In the genomic region with DNA sequence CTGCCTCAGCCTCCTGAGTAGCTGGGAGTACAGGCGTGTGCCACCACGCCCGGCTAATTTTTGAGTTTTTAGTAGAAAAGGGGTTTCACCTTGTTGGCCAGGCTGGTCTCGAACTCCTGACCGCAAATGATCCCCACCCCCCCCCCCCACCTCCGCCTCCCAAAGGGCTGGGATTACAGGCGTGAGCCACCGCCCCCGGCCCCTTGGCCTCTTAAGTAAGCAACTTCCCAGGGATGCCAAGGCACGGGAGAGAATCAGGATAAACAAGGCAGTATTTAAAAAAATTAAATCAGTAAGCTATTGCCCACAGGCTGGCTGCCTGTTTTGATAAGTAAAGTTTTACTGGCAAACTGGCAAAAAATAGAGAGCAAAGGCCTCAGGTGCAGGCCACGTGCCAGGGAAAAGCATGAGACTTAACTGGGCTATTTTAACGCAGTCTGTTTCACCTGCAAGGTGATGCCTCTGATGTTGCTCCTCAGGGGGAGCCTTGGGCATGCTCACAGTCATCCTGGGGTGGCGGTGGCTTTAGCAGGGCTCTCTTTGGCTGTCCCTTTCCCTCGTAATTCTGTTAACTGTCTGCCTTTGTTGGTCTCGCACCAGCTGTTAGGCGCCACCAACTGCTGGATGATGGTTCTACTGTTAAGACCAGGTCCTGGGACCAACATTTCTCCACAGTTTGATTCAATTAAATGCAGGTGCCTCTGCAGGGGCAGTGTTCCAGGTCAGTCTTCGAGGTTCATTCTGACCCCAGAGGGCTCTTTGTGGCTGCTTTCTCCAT, we compare ENCODE assay signal across 8 cellular contexts. TPM values are rescaled to one million over a fixed set of nuclear protein-coding genes. Genes with fewer than 3 reads are reported as not detected.
DNase-seq lines count a peak whose midpoint lies in the region; ATAC-seq, FAIRE-seq and TF ChIP-seq lines count a peak whose summit lies in the region.

No MANE protein-coding gene starts in this region.

- H4K20me1 ChIP-seq in endothelial cell of umbilical vein (replicated peaks; ENCODE audit: control insufficient read depth, extremely low read depth, insufficient read depth, low read length), result no peaks in the 10 kb centered on the region

- peak; percentile 78 for FAIRE-seq in endothelial cell of umbilical vein (lab: Jason Lieb, UNC)

- no TSS peak for BruUV-seq in endothelial cell of umbilical vein (replicated peaks; lab: Mats Ljungman, UMichigan)

- no peak overlapping the region for H3K4me2 ChIP-seq in endothelial cell of umbilical vein (ENCODE audit: insufficient read depth, low read length)

- no peaks in the 10 kb centered on the region for H3K9me3 ChIP-seq in CD4-positive, alpha-beta memory T cell (ENCODE audit: control insufficient read depth in 1 of 2, low read length in 2 of 2)
- H3K9me3 ChIP-seq in endothelial cell of umbilical vein (replicated peaks; ENCODE audit: control insufficient read depth, insufficient read depth, low read length), result no peaks in the 10 kb centered on the region

- no peaks in the 10 kb centered on the region for H3K36me3 ChIP-seq in CD4-positive, alpha-beta memory T cell (ENCODE audit: insufficient read depth, low read length)
- H3K36me3 ChIP-seq in endothelial cell of umbilical vein (ENCODE audit: control insufficient read depth in 2 of 2, extremely low read depth in 1 of 2, insufficient read depth in 2 of 2, low read length in 2 of 2), result no peaks in the 10 kb centered on the region

- H3K79me2 ChIP-seq in endothelial cell of umbilical vein (ENCODE audit: control insufficient read depth, insufficient read depth, low read length), result no peaks in the 10 kb centered on the region

- in situ Hi-C loops in SK-MEL-5 (cut with HindIII; ENCODE audit: low pct_unique_long_range_greater_than_20kb, low sequenced_read_pairs), result no loop called here

- H3K27ac Mint-ChIP-seq in CD4-positive, alpha-beta memory T cell, result peak overlapping the region in 4 of 7 donors; percentile 53 to 74 (median 58)
- H3K27ac Mint-ChIP-seq in naive B cell, result peak overlapping the region in 1 of 6 donors; percentile 54

- no peak for DNase-seq in CD4-positive, alpha-beta memory T cell
- DNase-seq in HuH-7 (ENCODE audit: low spot score), result peak; percentile 59
- peak; percentile 59 for DNase-seq in SK-MEL-5 (ENCODE audit: low read depth, low spot score)
- peak; percentile 43 for DNase-seq in endothelial cell of umbilical vein (ENCODE audit: low read depth, low spot score)
- DNase-seq in naive B cell, result no peak
- no peak for DNase-seq in NCI-H1105 treated with DMSO at 0.1 percent for 48 hours (lab: John Stamatoyannopoulos, UW)

- H3K4me3 Mint-ChIP-seq in CD4-positive, alpha-beta memory T cell, result peak overlapping the region; percentile 24 to 80 (median 70)
- peak overlapping the region; percentile 74 to 95 (median 87) for H3K4me3 Mint-ChIP-seq in naive B cell

- TF ChIP-seq CTCF in endothelial cell of umbilical vein (IDR thresholded peaks at IDR 0.05; ENCODE audit: extremely low read depth in 1 of 2, insufficient read depth in 1 of 2, low read depth in 1 of 2, low read length in 2 of 2), result peak; percentile 18 to 39

- POLR2A ChIA-PET in CD4-positive, alpha-beta memory T cell (lab: Charles Lee; ENCODE audit: partially characterized antibody), result interaction anchor here (1.5 to 2.5 kb wide), 2 partner anchors 19 to 21 kb away, joined by 4 to 7 read pairs; partner anchors contain the start of gene RNF130
- POLR2A ChIA-PET in endothelial cell of umbilical vein (lab: Charles Lee), result no interaction called here

- peaks cover 1 to 5% of the 10 kb centered on the region in 2 donors for H3K27me3 Mint-ChIP-seq in CD4-positive, alpha-beta memory T cell
- H3K27me3 Mint-ChIP-seq in naive B cell, result peaks cover 4 to 11% (median 10%) of the 10 kb centered on the region in 3 donors

- H3K27ac ChIP-seq in CD4-positive, alpha-beta memory T cell (ENCODE audit: low read depth, low read length), result no peak overlapping the region
- no peak overlapping the region for H3K27ac ChIP-seq in endothelial cell of umbilical vein (ENCODE audit: insufficient read depth, low read depth, low read length)

- CTCF ChIA-PET in CD4-positive, alpha-beta memory T cell (lab: Charles Lee; ENCODE audit: partially characterized antibody), result interaction anchor here (1.2 to 3.7 kb wide), 8 partner anchors 9 to 328 kb away, joined by 3 to 19 read pairs (median 8); no protein-coding TSS in a partner anchor
- CTCF ChIA-PET in endothelial cell of umbilical vein (lab: Charles Lee), result interaction anchor here (0.7 to 3.3 kb wide), 15 partner anchors 10 to 413 kb away, joined by 3 to 11 read pairs (median 4); partner anchors contain the start of genes RASGEF1C and RNF130

- peak overlapping the region; percentile 88 for H2AFZ ChIP-seq in endothelial cell of umbilical vein (ENCODE audit: low read depth, low read length)

- H3K27me3 ChIP-seq in CD4-positive, alpha-beta memory T cell (ENCODE audit: insufficient read depth, low read length), result no peaks in the 10 kb centered on the region
- H3K27me3 ChIP-seq in endothelial cell of umbilical vein (ENCODE audit: control insufficient read depth in 2 of 2, insufficient read depth in 2 of 2, low read length in 2 of 2), result peaks cover 0 to 3% of the 10 kb centered on the region in 2 experiments

- dilution Hi-C loops in endothelial cell of umbilical vein (cut with MboI; ENCODE audit: extremely low pct_ligation_motif_present, low sequenced_read_pairs), result no loop called here

- H3K36me3 Mint-ChIP-seq in CD4-positive, alpha-beta memory T cell, result peaks cover 0 to 1% of the 10 kb centered on the region in 2 donors
- no peaks in the 10 kb centered on the region for H3K36me3 Mint-ChIP-seq in naive B cell

- H3K4me3 ChIP-seq in CD4-positive, alpha-beta memory T cell (ENCODE audit: low read length in 2 of 2), result no peak overlapping the region
- no peak overlapping the region for H3K4me3 ChIP-seq in endothelial cell of umbilical vein (replicated peaks in 1 of 3; ENCODE audit: insufficient read depth in 1 of 3, low read depth in 1 of 3, low read length in 3 of 3)

- ATAC-seq in naive B cell (ENCODE audit: low read depth in 2 of 2) (peak in 1 of 2 donors; percentile 15), HG02763 (IDR thresholded peaks at IDR 0.05; ENCODE audit: unreplicated experiment) (no peak), GM18520 (IDR thresholded peaks at IDR 0.05; ENCODE audit: unreplicated experiment) (no peak)

- H3K9me1 ChIP-seq in endothelial cell of umbilical vein (replicated peaks; ENCODE audit: control insufficient read depth, extremely low read depth, insufficient read depth, low read length), result no peaks in the 10 kb centered on the region

- H3K4me1 Mint-ChIP-seq in CD4-positive, alpha-beta memory T cell, result peaks cover 7 to 24% (median 12%) of the 10 kb centered on the region in 4 donors
- peaks cover 4 to 13% (median 8%) of the 10 kb centered on the region in 3 donors for H3K4me1 Mint-ChIP-seq in naive B cell

- intact Hi-C loops in CD4-positive, alpha-beta memory T cell (cut with micrococcal nuclease), result loop anchor here (1.0 to 5.0 kb wide), 7 partner anchors 19 to 534 kb away; partner anchors contain the start of genes MRNIP and TBC1D9B
- intact Hi-C loops in endothelial cell of umbilical vein (cut with micrococcal nuclease), result loop anchor here (1.0 to 10.0 kb wide), 8 partner anchors 20 to 536 kb away; partner anchors contain the start of genes MRNIP, RNF130 and RUFY1

- TF ChIP-seq POLR2A in endothelial cell of umbilical vein (IDR thresholded peaks at IDR 0.05; ENCODE audit: low read depth, low read length), result no peak

- H3K4me1 ChIP-seq in CD4-positive, alpha-beta memory T cell (ENCODE audit: insufficient read depth, low read length), result peaks cover 8% of the 10 kb centered on the region
- H3K4me1 ChIP-seq in endothelial cell of umbilical vein (ENCODE audit: control insufficient read depth, extremely low read depth, insufficient read depth, low read length), result peaks cover 4% of the 10 kb centered on the region

- no peaks in the 10 kb centered on the region for H3K9me3 Mint-ChIP-seq in CD4-positive, alpha-beta memory T cell
- H3K9me3 Mint-ChIP-seq in naive B cell, result no peaks in the 10 kb centered on the region

- peak overlapping the region; percentile 94 for H3K9ac ChIP-seq in endothelial cell of umbilical vein (replicated peaks; ENCODE audit: extremely low read depth, insufficient read depth, low read length)

TF ChIP-seq in endothelial cell of umbilical vein, 7 proteins besides CTCF, POLR2A, EP300 and RAD21:
- TF ChIP-seq EZH2 (IDR thresholded peaks at IDR 0.05; ENCODE audit: borderline replicate concordance, low read depth, low read length, severe bottlenecking), result no peak
- no peak for TF ChIP-seq GATA2 (IDR thresholded peaks at IDR 0.05; ENCODE audit: insufficient read depth, insufficient read length, low read depth, low read length)
- no peak for TF ChIP-seq FOS (IDR thresholded peaks at IDR 0.05; ENCODE audit: borderline replicate concordance, insufficient read depth, low read length)
- TF ChIP-seq, protein P1, sequence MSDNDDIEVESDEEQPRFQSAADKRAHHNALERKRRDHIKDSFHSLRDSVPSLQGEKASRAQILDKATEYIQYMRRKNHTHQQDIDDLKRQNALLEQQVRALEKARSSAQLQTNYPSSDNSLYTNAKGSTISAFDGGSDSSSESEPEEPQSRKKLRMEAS (IDR thresholded peaks at IDR 0.05; ENCODE audit: insufficient read depth, insufficient read length), result no peak
- no peak for TF ChIP-seq MYC (IDR thresholded peaks at IDR 0.05; ENCODE audit: low read depth, low read length)
- no peak for TF ChIP-seq JUN (IDR thresholded peaks at IDR 0.05; ENCODE audit: borderline replicate concordance, insufficient read depth, insufficient read length, low read depth)
- TF ChIP-seq POLR2AphosphoS5 (IDR thresholded peaks at IDR 0.05; ENCODE audit: insufficient read depth, low read depth, low read length), result no peak

RNA-seq across cellular contexts. Expression of gene RNF130, which starts 19.4 kb away (rescaled TPM):
- total RNA-seq in CD4-positive, alpha-beta memory T cell, result 10 to 100 TPM; 18.1 to 21.2 TPM
- polyA plus RNA-seq in CD4-positive, alpha-beta memory T cell, result 10 to 100 TPM; 16.8 to 18.0 TPM
- total RNA-seq in SK-MEL-5 (2014; rRNA removed; shearing (Covaris generic)), result 89.1 and 106 TPM in 2 replicates
- polyA plus RNA-seq in SK-MEL-5 (2015; cell fraction: cytosol; rRNA removed), result 85.1 and 94.4 TPM in 2 replicates
- 21.1 and 26.2 TPM in 2 replicates for polyA plus RNA-seq in SK-MEL-5 (2015; cell fraction: nucleus; rRNA removed)
- 43.0 and 44.0 TPM in 2 replicates for total RNA-seq in endothelial cell of umbilical vein
- polyA plus RNA-seq in endothelial cell of umbilical vein (43.1 and 45.2 TPM in 2 replicates), naive B cell (ENCODE audit: low read depth in 6 of 6) (10 to 100 TPM; 20.1 to 36.1 (median 25.3) TPM)
- polyA plus RNA-seq in endothelial cell of umbilical vein (2011; cell fraction: cytosol; rRNA removed), result 47.2 and 49.3 TPM in 2 replicates
- 40.6 and 41.0 TPM in 2 replicates for polyA plus RNA-seq in endothelial cell of umbilical vein (2011; cell fraction: nucleus; rRNA removed)
- 35.8 and 40.5 TPM in 2 replicates for polyA plus RNA-seq in endothelial cell of umbilical vein (2012)
- 29.3 and 35.4 TPM in 2 replicates for polyA minus RNA-seq in endothelial cell of umbilical vein
- polyA minus RNA-seq in endothelial cell of umbilical vein (2011; cell fraction: cytosol; rRNA and poly(A)+ RNA removed), result 11.5 TPM
- 30.5 and 41.8 TPM in 2 replicates for polyA minus RNA-seq in endothelial cell of umbilical vein (2011; cell fraction: nucleus; rRNA and poly(A)+ RNA removed)

Comparison
In these comparisons a context has a peak if more than half of its experiments do, and no peak if none do; other contexts are left out.
1. DNase-seq: peak in HuH-7 (single experiment), SK-MEL-5 (single experiment) and endothelial cell of umbilical vein (single experiment); none in CD4-positive, alpha-beta memory T cell (0 of 5), naive B cell (single experiment) and NCI-H1105 treated with DMSO at 0.1 percent for 48 hours (single experiment).